1 cellular context compared by ENCODE assay signal in genomic region chr10:32943854-32944661, GRCh38.
TF ChIP-seq lines count a peak whose summit lies in the region.

No MANE protein-coding gene starts in this region.

TF ChIP-seq in HepG2, 621 proteins besides CTCF, POLR2A, EP300 and RAD21 (continued from another document and continues in another):
- TF ChIP-seq ZNF121 (CRISPR knock-in tag; IDR thresholded peaks at IDR 0.05) (no peak), ZSCAN31 (CRISPR knock-in tag; IDR thresholded peaks at IDR 0.05; ENCODE audit: low read depth) (0 out of 2 replicates have a peak, but pooled peaks have one; percentile 45), KDM2A (CRISPR knock-in tag; IDR thresholded peaks at IDR 0.05; ENCODE audit: borderline replicate concordance, low read depth) (peak; percentile 83; the same call in 1 of the 2 replicates), MED1 (CRISPR knock-in tag; IDR thresholded peaks at IDR 0.05) (peak; percentile 54; the same call in 1 of the 2 replicates), RCOR2 (CRISPR knock-in tag; IDR thresholded peaks at IDR 0.05) (no peak), SSRP1 (CRISPR knock-in tag; IDR thresholded peaks at IDR 0.05) (no peak), SNAPC2 (CRISPR knock-in tag; IDR thresholded peaks at IDR 0.05) (peak; percentile 55; the same call in 1 of the 2 replicates), EED (CRISPR knock-in tag; IDR thresholded peaks at IDR 0.05) (0 out of 2 replicates have a peak, but pooled peaks have one; percentile 51), ZNF891 (CRISPR knock-in tag; IDR thresholded peaks at IDR 0.05) (no peak; the same call in 1 of the 2 replicates), JUNB (CRISPR knock-in tag; IDR thresholded peaks at IDR 0.05; ENCODE audit: borderline replicate concordance) (no peak), FOXP1 (IDR thresholded peaks at IDR 0.05) (no peak), FOXP1 (CRISPR knock-in tag; IDR thresholded peaks at IDR 0.05) (peak; percentile 24; the same call in 1 of the 2 replicates), HNRNPLL (IDR thresholded peaks at IDR 0.05; ENCODE audit: low read depth, low read length, poor library complexity, severe bottlenecking) (peak; percentile 46), POLR2G (IDR thresholded peaks at IDR 0.05; ENCODE audit: low read depth, low read length) (0 out of 2 replicates have a peak, but pooled peaks have one; percentile 46), ZFP90 (CRISPR knock-in tag; IDR thresholded peaks at IDR 0.05; ENCODE audit: borderline replicate concordance) (no peak), NONO (IDR thresholded peaks at IDR 0.05) (no peak), NONO (CRISPR knock-in tag; conservative IDR thresholded peaks at IDR 0.05) (no peak), ZSCAN29 (CRISPR knock-in tag; conservative IDR thresholded peaks at IDR 0.05) (peak; percentile 96), ZNF792 (CRISPR knock-in tag; IDR thresholded peaks at IDR 0.05) (no peak; the same call in 1 of the 2 replicates), ZNF674 (CRISPR knock-in tag; IDR thresholded peaks at IDR 0.05; ENCODE audit: low read depth) (no peak), ZBTB40 (IDR thresholded peaks at IDR 0.05) (no peak), ZBTB40 (CRISPR knock-in tag; IDR thresholded peaks at IDR 0.05) (peak; percentile 60; the same call in 1 of the 2 replicates), ZNF343 (CRISPR knock-in tag; IDR thresholded peaks at IDR 0.05) (no peak), SMARCE1 (IDR thresholded peaks at IDR 0.05; ENCODE audit: borderline replicate concordance) (no peak), TCF12 (IDR thresholded peaks at IDR 0.05) (no peak), TCF12 (CRISPR knock-in tag; IDR thresholded peaks at IDR 0.05) (no peak), YEATS4 (CRISPR knock-in tag; IDR thresholded peaks at IDR 0.05; ENCODE audit: borderline replicate concordance) (peak; percentile 76), KLF6 (CRISPR knock-in tag; IDR thresholded peaks at IDR 0.05) (0 out of 2 replicates have a peak, but pooled peaks have one; percentile 20), LRRFIP1 (CRISPR knock-in tag; conservative IDR thresholded peaks at IDR 0.05) (no peak), SAP130 (CRISPR knock-in tag; IDR thresholded peaks at IDR 0.05; ENCODE audit: low read depth) (peak; percentile 94), SOX6 (IDR thresholded peaks at IDR 0.05) (no peak), SOX6 (CRISPR knock-in tag; IDR thresholded peaks at IDR 0.05) (peak; percentile 64), SP2 (CRISPR knock-in tag; IDR thresholded peaks at IDR 0.05) (no peak), ELF1 (CRISPR knock-in tag; IDR thresholded peaks at IDR 0.05) (peak; percentile 52; the same call in 1 of the 2 replicates), ZKSCAN5 (CRISPR knock-in tag; IDR thresholded peaks at IDR 0.05) (no peak), HOXD1 (CRISPR knock-in tag; IDR thresholded peaks at IDR 0.05) (no peak), REL (CRISPR knock-in tag; conservative IDR thresholded peaks at IDR 0.05) (no peak), MNT (IDR thresholded peaks at IDR 0.05) (no peak), ZMYM3 (CRISPR knock-in tag; IDR thresholded peaks at IDR 0.05) (peak; percentile 43; the same call in 1 of the 2 replicates), ZNF777 (CRISPR knock-in tag; IDR thresholded peaks at IDR 0.05) (no peak), GTF2F1 (IDR thresholded peaks at IDR 0.05; ENCODE audit: low read length) (no peak), ZFP91 (CRISPR knock-in tag; IDR thresholded peaks at IDR 0.05; ENCODE audit: borderline replicate concordance) (peak; percentile 74; the same call in 1 of the 2 replicates), E2F5 (CRISPR knock-in tag; conservative IDR thresholded peaks at IDR 0.05) (no peak), PHB2 (IDR thresholded peaks at IDR 0.05; ENCODE audit: partially characterized antibody) (no peak), TFAP4 (IDR thresholded peaks at IDR 0.05; ENCODE audit: borderline replicate concordance, low read depth) (peak; percentile 97), ZNF280D (CRISPR knock-in tag; IDR thresholded peaks at IDR 0.05) (no peak; the same call in 1 of the 2 replicates), ZMYM2 (CRISPR knock-in tag; IDR thresholded peaks at IDR 0.05) (no peak)
